Comparison of ENCODE assay signal across 8 cellular contexts in the genomic region with DNA sequence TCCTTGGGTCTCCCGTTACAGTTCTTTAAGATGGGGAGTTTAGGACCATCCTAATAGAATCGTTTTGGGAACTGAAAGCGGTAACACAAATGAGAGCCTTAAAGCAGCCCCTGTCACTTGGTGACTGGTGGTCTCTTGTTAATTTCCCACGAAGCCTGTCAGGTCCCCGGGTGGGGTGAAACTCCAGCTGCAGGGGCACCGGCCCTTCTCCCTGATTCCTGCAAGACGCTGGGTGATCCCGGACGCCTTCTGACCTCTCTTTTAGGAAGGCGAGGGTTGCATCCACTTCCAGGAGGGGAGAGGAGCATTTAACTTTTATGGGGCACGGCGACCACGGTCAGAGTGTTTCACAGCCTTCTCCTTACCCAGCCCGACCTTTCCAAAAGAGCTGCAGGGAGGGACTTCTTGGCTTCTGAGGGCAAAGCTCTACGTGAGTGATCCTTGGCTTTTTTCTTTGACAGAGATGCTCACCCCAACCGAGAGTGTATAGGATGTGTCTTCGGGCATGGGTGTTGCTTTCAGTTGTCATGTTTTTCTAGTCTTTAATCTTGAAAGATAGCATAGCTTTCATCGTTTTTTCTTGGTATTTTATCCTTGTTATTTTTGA. TPM values are rescaled to one million over a fixed set of nuclear protein-coding genes. Genes with fewer than 3 reads are reported as not detected.
DNase-seq lines count a peak whose midpoint lies in the region; ATAC-seq lines count a peak whose summit lies in the region.

No MANE protein-coding gene starts in this region.

- ATAC-seq in activated naive CD8-positive, alpha-beta T cell treated with anti-CD3 and anti-CD28 coated beads, Interleukin-2, amount 50 U/mL, for 24 hours, result no peak
- no peak for ATAC-seq in stimulated activated naive CD8-positive, alpha-beta T cell treated with anti-CD3 and anti-CD28 coated beads, Interleukin-15, amount 100 ng/mL, for 72 hours

- H3K4me1 ChIP-seq in HUES6 (ENCODE audit: control insufficient read depth, insufficient read depth, low read length), result peaks cover 3% of the 10 kb centered on the region; the same call in 1 of the 2 replicates

- peak overlapping the region; percentile 100 for H3K4me3 Mint-ChIP-seq in activated naive CD8-positive, alpha-beta T cell treated with anti-CD3 and anti-CD28 coated beads, Interleukin-2, amount 50 U/mL, for 24 hours
- H3K4me3 Mint-ChIP-seq in stimulated activated naive CD8-positive, alpha-beta T cell treated with anti-CD3 and anti-CD28 coated beads, Interleukin-15, amount 100 ng/mL, for 72 hours, result peak overlapping the region; percentile 95 to 97

- peak; percentile 2 to 28 (median 21) for DNase-seq in NCI-H1417 (lab: John Stamatoyannopoulos, UW)
- DNase-seq in NCI-H1417 treated with DMSO at 0.1 percent for 48 hours (lab: John Stamatoyannopoulos, UW), result no peak
- DNase-seq in activated naive CD8-positive, alpha-beta T cell treated with anti-CD3 and anti-CD28 coated beads, Interleukin-2, amount 50 U/mL, for 24 hours, result peak; percentile 10
- DNase-seq in stimulated activated naive CD8-positive, alpha-beta T cell treated with anti-CD3 and anti-CD28 coated beads, Interleukin-15, amount 100 ng/mL, for 72 hours, result no peak
- no peak for DNase-seq in ureter (ENCODE audit: low spot score)
- no peak for DNase-seq in HCEC 1CT

- H3K9me3 Mint-ChIP-seq in activated naive CD8-positive, alpha-beta T cell treated with anti-CD3 and anti-CD28 coated beads, Interleukin-2, amount 50 U/mL, for 24 hours, result peaks cover 18% of the 10 kb centered on the region
- H3K9me3 Mint-ChIP-seq in stimulated activated naive CD8-positive, alpha-beta T cell treated with anti-CD3 and anti-CD28 coated beads, Interleukin-15, amount 100 ng/mL, for 72 hours, result peaks cover 19 to 23% of the 10 kb centered on the region in 2 donors

- H3K27me3 Mint-ChIP-seq in activated naive CD8-positive, alpha-beta T cell treated with anti-CD3 and anti-CD28 coated beads, Interleukin-2, amount 50 U/mL, for 24 hours, result no peaks in the 10 kb centered on the region
- no peaks in the 10 kb centered on the region for H3K27me3 Mint-ChIP-seq in stimulated activated naive CD8-positive, alpha-beta T cell treated with anti-CD3 and anti-CD28 coated beads, Interleukin-15, amount 100 ng/mL, for 72 hours

- H3K9me3 ChIP-seq in HUES6 (ENCODE audit: control insufficient read depth, insufficient read depth, low read depth, low read length) (peaks cover 4% of the 10 kb centered on the region; the same call in 1 of the 2 replicates), iPS-18c (ENCODE audit: control insufficient read depth, insufficient read depth, low read length) (no peaks in the 10 kb centered on the region)

- H3K27me3 ChIP-seq in HUES6 (ENCODE audit: control insufficient read depth, insufficient read depth, low read length), result no peaks in the 10 kb centered on the region

- peaks cover 47% of the 10 kb centered on the region for H3K36me3 Mint-ChIP-seq in activated naive CD8-positive, alpha-beta T cell treated with anti-CD3 and anti-CD28 coated beads, Interleukin-2, amount 50 U/mL, for 24 hours (ENCODE audit: low read depth)

- H3K36me3 ChIP-seq in HUES6 (ENCODE audit: control insufficient read depth, insufficient read depth, low read length), result peaks cover 27% of the 10 kb centered on the region

- H3K9ac ChIP-seq in HUES6 (ENCODE audit: low read length), result peak overlapping the region; percentile 83

- H3K4me3 ChIP-seq in HUES6 (ENCODE audit: low read depth, low read length) (peak overlapping the region; percentile 86), iPS-18c (ENCODE audit: insufficient read depth, low read depth, low read length) (peak overlapping the region; percentile 64)

- peak overlapping the region; percentile 97 for H3K27ac Mint-ChIP-seq in activated naive CD8-positive, alpha-beta T cell treated with anti-CD3 and anti-CD28 coated beads, Interleukin-2, amount 50 U/mL, for 24 hours
- peak overlapping the region; percentile 88 to 95 for H3K27ac Mint-ChIP-seq in stimulated activated naive CD8-positive, alpha-beta T cell treated with anti-CD3 and anti-CD28 coated beads, Interleukin-15, amount 100 ng/mL, for 72 hours

- H3K27ac ChIP-seq in HUES6 (ENCODE audit: low read depth, low read length), result no peak overlapping the region

- H3K4me1 Mint-ChIP-seq in activated naive CD8-positive, alpha-beta T cell treated with anti-CD3 and anti-CD28 coated beads, Interleukin-2, amount 50 U/mL, for 24 hours, result peaks cover 31% of the 10 kb centered on the region
- peaks cover 15% of the 10 kb centered on the region for H3K4me1 Mint-ChIP-seq in stimulated activated naive CD8-positive, alpha-beta T cell treated with anti-CD3 and anti-CD28 coated beads, Interleukin-15, amount 100 ng/mL, for 72 hours

RNA-seq across cellular contexts. Expression of a gene that starts 0.7 kb away (rescaled TPM):
- 5.1 TPM for total RNA-seq in ureter

RNA-seq across cellular contexts. Expression of a gene that starts 19.7 kb away (rescaled TPM):
- 32.6 TPM for total RNA-seq in ureter

RNA-seq across cellular contexts. Expression of a gene that starts 27.5 kb away (rescaled TPM):
- total RNA-seq in ureter, result 16.1 TPM

RNA-seq across cellular contexts. Expression of a gene that starts 41.9 kb away (rescaled TPM):
- total RNA-seq in ureter, result 2.0 TPM

RNA-seq across cellular contexts. Expression of a gene that starts 51.0 kb away (rescaled TPM):
- total RNA-seq in ureter, result 30.8 TPM

Comparison
In these comparisons a context has a peak if more than half of its experiments do, and no peak if none do; other contexts are left out.
1. DNase-seq: peak in NCI-H1417 (3 of 3) and activated naive CD8-positive, alpha-beta T cell treated with anti-CD3 and anti-CD28 coated beads, Interleukin-2, amount 50 U/mL, for 24 hours (single experiment); none in NCI-H1417 treated with DMSO at 0.1 percent for 48 hours (single experiment), stimulated activated naive CD8-positive, alpha-beta T cell treated with anti-CD3 and anti-CD28 coated beads, Interleukin-15, amount 100 ng/mL, for 72 hours (0 of 2), ureter (single experiment) and HCEC 1CT (single experiment).